In genomic region chr21:45836694-45837670, GRCh38 we compare ENCODE assay signal across 1 cellular context.
TF ChIP-seq lines count a peak whose summit lies in the region.

No MANE protein-coding gene starts in this region.

TF ChIP-seq in K562, 482 proteins besides CTCF, POLR2A, EP300 and RAD21 (continued from another document):
- TF ChIP-seq E2F8 (IDR thresholded peaks at IDR 0.05; ENCODE audit: low read depth, partially characterized antibody) (no peak), CREB3L1 (IDR thresholded peaks at IDR 0.05; ENCODE audit: borderline replicate concordance, low read depth) (no peak), CREBBP (IDR thresholded peaks at IDR 0.05; ENCODE audit: low read depth, low read length) (no peak), JUN (IDR thresholded peaks at IDR 0.05; ENCODE audit: borderline replicate concordance, low read depth, low read length) (no peak), JUN (CRISPR knock-in tag; IDR thresholded peaks at IDR 0.05; ENCODE audit: borderline replicate concordance) (no peak), CHD7 (IDR thresholded peaks at IDR 0.05; ENCODE audit: low read depth, low read length) (no peak), ZBTB43 (CRISPR knock-in tag; IDR thresholded peaks at IDR 0.05) (no peak), RBFOX2 (IDR thresholded peaks at IDR 0.05; ENCODE audit: low read depth, low read length) (no peak)
